In the genomic region with DNA sequence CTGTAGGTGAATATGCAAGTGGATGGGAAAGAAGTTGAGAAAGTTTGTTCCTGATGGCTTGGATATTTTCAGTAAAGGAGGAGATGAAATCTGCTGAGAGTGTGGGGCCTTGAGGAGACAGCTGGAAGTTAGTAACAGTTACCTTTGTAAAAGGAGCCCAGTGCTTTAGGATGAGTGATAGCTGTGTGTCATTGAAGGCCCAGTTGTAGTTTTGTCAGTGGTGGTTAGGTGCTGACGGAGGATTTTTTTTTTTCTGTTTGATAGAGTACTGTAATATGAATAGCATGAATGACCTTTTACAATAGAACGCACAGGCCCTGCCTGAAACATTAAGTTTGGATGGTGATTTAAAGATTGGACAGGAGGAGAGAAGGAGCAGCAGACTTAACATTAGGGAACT, we compare ENCODE assay signal across 19 cellular contexts. TPM values are rescaled to one million over a fixed set of nuclear protein-coding genes. Genes with fewer than 3 reads are reported as not detected.
DNase-seq lines count a peak whose midpoint lies in the region; ATAC-seq and TF ChIP-seq lines count a peak whose summit lies in the region.
"Had no signal": no experiment of that assay in that cellular context is flagged by ENCODE, and none has a peak within 500 bp of the region (broad histone marks: within the 10 kb centered on the region; RNA-seq: fewer than 3 reads in every experiment).

No MANE protein-coding gene starts in this region.

- no peak for TF ChIP-seq CTCF in CD4-positive, alpha-beta T cell (IDR thresholded peaks at IDR 0.05)
- no peak for TF ChIP-seq CTCF in PC-9 (conservative IDR thresholded peaks at IDR 0.05)
- no peak for TF ChIP-seq CTCF in ovary (IDR thresholded peaks at IDR 0.05)

- H3K4me1 ChIP-seq in BLaER1 (peaks cover 61% of the 10 kb centered on the region), PC-9 (replicated peaks; ENCODE audit: insufficient read depth) (peaks cover 50% of the 10 kb centered on the region), ovary (ENCODE audit: insufficient read depth) (no peaks in the 10 kb centered on the region)
- H3K4me1 ChIP-seq in naive thymus-derived CD4-positive, alpha-beta T cell (ENCODE audit: control insufficient read depth in 2 of 2, insufficient read depth in 2 of 2, low read length in 2 of 2): peaks cover 21 to 29% of the 10 kb centered on the region in 2 donors

- H3K4me3 ChIP-seq in BLaER1: no peak overlapping the region
- no peak overlapping the region for H3K4me3 ChIP-seq in PC-9
- no peak overlapping the region for H3K4me3 ChIP-seq in naive thymus-derived CD4-positive, alpha-beta T cell (ENCODE audit: low read length)
- no peak overlapping the region for H3K4me3 ChIP-seq in ovary

- H3K4me1 Mint-ChIP-seq in CD4-positive, alpha-beta T cell (ENCODE audit: low read depth): peaks cover 26% of the 10 kb centered on the region
- H3K4me1 Mint-ChIP-seq in naive thymus-derived CD4-positive, alpha-beta T cell: peaks cover 13 to 32% (median 22%) of the 10 kb centered on the region in 7 donors

- no peak for TF ChIP-seq EP300 in ovary (IDR thresholded peaks at IDR 0.05)

- H3K27ac Mint-ChIP-seq in CD4-positive, alpha-beta T cell: no peak overlapping the region
- no peak overlapping the region for H3K27ac Mint-ChIP-seq in naive thymus-derived CD4-positive, alpha-beta T cell
- H3K27ac Mint-ChIP-seq: B cell had no signal

- CTCF ChIA-PET in CD4-positive, alpha-beta T cell (lab: Charles Lee): interaction anchor here (4.0 kb wide), 1 partner anchor 11 kb away, joined by 22 read pairs; no protein-coding TSS in a partner anchor
- CTCF ChIA-PET in PC-9 (lab: Charles Lee): interaction anchor here (0.6 kb wide), 1 partner anchor 41 kb away, joined by 6 read pairs; no protein-coding TSS in a partner anchor
- CTCF ChIA-PET in naive thymus-derived CD4-positive, alpha-beta T cell (lab: Charles Lee): interaction anchor here (1.0 to 1.5 kb wide), 2 partner anchors 8 to 11 kb away, joined by 3 to 5 read pairs; no protein-coding TSS in a partner anchor

- no peaks in the 10 kb centered on the region for H3K27me3 Mint-ChIP-seq in CD4-positive, alpha-beta T cell
- H3K27me3 Mint-ChIP-seq in naive thymus-derived CD4-positive, alpha-beta T cell: no peaks in the 10 kb centered on the region
- H3K27me3 Mint-ChIP-seq: B cell had no signal

- TF ChIP-seq POLR2A in ovary (IDR thresholded peaks at IDR 0.05): no peak

- peaks cover 44% of the 10 kb centered on the region for H3F3A ChIP-seq in PC-9 (ENCODE audit: insufficient read depth, low read depth)

- peaks cover 94% of the 10 kb centered on the region for H3K79me2 ChIP-seq in PC-9 (ENCODE audit: low read depth)

- H3K27me3 ChIP-seq in BLaER1: no peaks in the 10 kb centered on the region
- no peaks in the 10 kb centered on the region for H3K27me3 ChIP-seq in CD4-positive, alpha-beta T cell (ENCODE audit: control insufficient read depth, insufficient read depth, low read length)
- H3K27me3 ChIP-seq in PC-9 (ENCODE audit: insufficient read depth, low read depth): no peaks in the 10 kb centered on the region
- H3K27me3 ChIP-seq in naive thymus-derived CD4-positive, alpha-beta T cell (ENCODE audit: control insufficient read depth in 2 of 2, insufficient read depth in 2 of 2, low read length in 2 of 2): no peaks in the 10 kb centered on the region
- no peaks in the 10 kb centered on the region for H3K27me3 ChIP-seq in ovary

- POLR2A ChIA-PET in CD4-positive, alpha-beta T cell (lab: Charles Lee): interaction anchor here (0.7 to 6.3 kb wide), 3 partner anchors 11 to 137 kb away, joined by 3 to 41 read pairs (median 4); no protein-coding TSS in a partner anchor
- POLR2A ChIA-PET in PC-9 (lab: Charles Lee; ENCODE audit: unreplicated experiment): no interaction called here
- POLR2A ChIA-PET in naive thymus-derived CD4-positive, alpha-beta T cell (lab: Charles Lee): interaction anchor here (0.9 to 1.4 kb wide), 4 partner anchors 9 to 22 kb away, joined by 3 to 8 read pairs (median 4); no protein-coding TSS in a partner anchor

- H3K27ac ChIP-seq in BLaER1 (peak overlapping the region; percentile 70), PC-9 (peak overlapping the region; percentile 89), ovary (no peak overlapping the region)
- H3K27ac ChIP-seq in CD4-positive, alpha-beta T cell (ENCODE audit: low read depth, low read length): peak overlapping the region; percentile 66
- H3K27ac ChIP-seq in naive thymus-derived CD4-positive, alpha-beta T cell (ENCODE audit: low read depth, low read length): peak overlapping the region; percentile 72

- BruUV-seq in PC-9 (replicated peaks; lab: Mats Ljungman, UMichigan): no TSS peak

- peak; percentile 28 for ATAC-seq in CD4-positive, alpha-beta T cell (ENCODE audit: poor library complexity)
- no peak for ATAC-seq in naive thymus-derived CD4-positive, alpha-beta T cell
- ATAC-seq in GM19455 (IDR thresholded peaks at IDR 0.05; ENCODE audit: unreplicated experiment): no peak
- ATAC-seq: Panc1 had no signal

- H3K9ac ChIP-seq in BLaER1: no peak overlapping the region
- H3K9ac ChIP-seq: SK-N-SH had no signal

- H3K4me3 Mint-ChIP-seq in CD4-positive, alpha-beta T cell: no peak overlapping the region
- H3K4me3 Mint-ChIP-seq in naive thymus-derived CD4-positive, alpha-beta T cell: no peak overlapping the region
- H3K4me3 Mint-ChIP-seq: B cell had no signal

- H3K36me3 ChIP-seq in BLaER1 (peaks cover 65% of the 10 kb centered on the region), PC-9 (ENCODE audit: low read depth) (peaks cover 85% of the 10 kb centered on the region), ovary (no peaks in the 10 kb centered on the region)
- no peaks in the 10 kb centered on the region for H3K36me3 ChIP-seq in naive thymus-derived CD4-positive, alpha-beta T cell (ENCODE audit: control insufficient read depth in 2 of 3, insufficient read depth in 3 of 3, low read length in 3 of 3)

- WGBS in ovary, 3 donors: 94 to 97% (median 96%) methylated on average over 2 of the region's 2 CpGs

- H3K9me2 ChIP-seq in PC-9 (ENCODE audit: insufficient read depth): no peaks in the 10 kb centered on the region
- H3K9me2 ChIP-seq: SK-N-SH had no signal

- DNase-seq in CD4-positive, alpha-beta T cell: no peak
- no peak for DNase-seq in PC-9
- DNase-seq in naive thymus-derived CD4-positive, alpha-beta T cell: no peak
- DNase-seq in posterior vena cava (ENCODE audit: low spot score): no peak
- DNase-seq in ovary: no peak
- DNase-seq: DND-41, GDM1, KBM-7, NCI-H1092, NCI-H146, NCI-H2081, NCI-H510A, NCI-H774, Right ventricle myocardium superior, SK-N-SH had no signal

- peaks cover 26% of the 10 kb centered on the region for H3K36me3 Mint-ChIP-seq in CD4-positive, alpha-beta T cell (ENCODE audit: low read depth)
- H3K36me3 Mint-ChIP-seq in naive thymus-derived CD4-positive, alpha-beta T cell: peaks cover 0 to 16% (median 9%) of the 10 kb centered on the region in 5 donors

- no peaks in the 10 kb centered on the region; the same call in 1 of the 2 replicates for H3K9me3 ChIP-seq in BLaER1
- no peaks in the 10 kb centered on the region for H3K9me3 ChIP-seq in CD4-positive, alpha-beta T cell (ENCODE audit: control insufficient read depth, low read length)
- no peaks in the 10 kb centered on the region for H3K9me3 ChIP-seq in PC-9 (ENCODE audit: insufficient read depth, low read depth)
- no peaks in the 10 kb centered on the region for H3K9me3 ChIP-seq in naive thymus-derived CD4-positive, alpha-beta T cell (ENCODE audit: control insufficient read depth in 2 of 3, low read length in 3 of 3)
- H3K9me3 ChIP-seq in ovary: no peaks in the 10 kb centered on the region
- H3K9me3 ChIP-seq: SK-N-SH had no signal

- no peaks in the 10 kb centered on the region for H3K9me3 Mint-ChIP-seq in CD4-positive, alpha-beta T cell
- H3K9me3 Mint-ChIP-seq in naive thymus-derived CD4-positive, alpha-beta T cell: no peaks in the 10 kb centered on the region

- no peak overlapping the region for H2AFZ ChIP-seq in PC-9

- H3K4me2 ChIP-seq in BLaER1 (peak overlapping the region; percentile 71), PC-9 (peak overlapping the region; percentile 64)
- H3K4me2 ChIP-seq: SK-N-SH had no signal

- intact Hi-C loops in CD4-positive, alpha-beta T cell (cut with DNase I, micrococcal nuclease): no loop called here
- intact Hi-C loops in PC-9 (cut with micrococcal nuclease; ENCODE audit: unreplicated experiment): no loop called here
- intact Hi-C loops in naive thymus-derived CD4-positive, alpha-beta T cell (cut with micrococcal nuclease): no loop called here
- intact Hi-C loops in posterior vena cava (cut with DNase I): no loop called here
- intact Hi-C loops in ovary (cut with DNase I): no loop called here

- H4K20me1 ChIP-seq in BLaER1 (peaks cover 19% of the 10 kb centered on the region), PC-9 (ENCODE audit: insufficient read depth) (no peaks in the 10 kb centered on the region)

RNA-seq across cellular contexts. Expression of a gene that starts 33.3 kb away (rescaled TPM):
- 10 to 100 TPM; 15.5 to 18.2 TPM for total RNA-seq in CD4-positive, alpha-beta T cell
- total RNA-seq in PC-9 (2021) (71.9 and 75.9 TPM in 2 replicates), posterior vena cava (1 to 10 TPM; 5.6 to 8.6 TPM), ovary (10 to 100 TPM in 1 of 7 donors, 1 to 10 TPM in 6; 5.0 to 14.1 (median 8.8) TPM)
- 10 to 100 TPM; 21.1 to 42.6 (median 37.3) TPM for total RNA-seq in naive thymus-derived CD4-positive, alpha-beta T cell
- polyA plus RNA-seq in naive thymus-derived CD4-positive, alpha-beta T cell: 10 to 100 TPM; 47.7 to 65.7 TPM
- 10 to 100 TPM in 1 of 2 donors, 1 to 10 TPM in 1; 6.1 to 13.2 TPM for polyA plus RNA-seq in ovary

Comparison
In these comparisons a context has a peak if more than half of its experiments do, and no peak if none do; other contexts are left out.
1. H3K27ac ChIP-seq: peak in BLaER1 (single experiment), CD4-positive, alpha-beta T cell (single experiment), PC-9 (single experiment) and naive thymus-derived CD4-positive, alpha-beta T cell (single experiment); none in ovary (0 of 2).